10 cellular contexts compared by ENCODE assay signal in genomic region chr17:41464682-41465081, GRCh38. TPM values are rescaled to one million over a fixed set of nuclear protein-coding genes. Genes with fewer than 3 reads are reported as not detected.
DNase-seq lines count a peak whose midpoint lies in the region; ATAC-seq and TF ChIP-seq lines count a peak whose summit lies in the region.
"Had no signal": no experiment of that assay in that cellular context is flagged by ENCODE, and none has a peak within 500 bp of the region (broad histone marks: within the 10 kb centered on the region; RNA-seq: fewer than 3 reads in every experiment).

No MANE protein-coding gene starts in this region.

- no peak for TF ChIP-seq POLR2A in adrenal gland (IDR thresholded peaks at IDR 0.05)
- TF ChIP-seq POLR2A in tibial nerve (IDR thresholded peaks at IDR 0.05): no peak

- DNase-seq in HFF-Myc (ENCODE audit: extremely low read depth, low read depth) (peak; percentile 58), adrenal gland (peak in 6 of 7 donors; percentile 33 to 65 (median 47)), left cardiac atrium (peak; percentile 65), tibial nerve (ENCODE audit: low spot score in 2 of 2) (peak; percentile 23 to 80), NCI-H1417 treated with DMSO at 0.1 percent for 48 hours (lab: John Stamatoyannopoulos, UW) (no peak), G401 (ENCODE audit: low spot score) (no peak)
- no peak for DNase-seq in activated CD4-positive, alpha-beta T cell treated with anti-CD3 and anti-CD28 coated beads, Interleukin-2, amount 50 U/mL, for 1 hour
- DNase-seq: NCI-H510A had no signal

- no peak overlapping the region for H3K4me3 ChIP-seq in HFF-Myc (replicated peaks; ENCODE audit: low read depth, low read length)
- no peak overlapping the region for H3K4me3 ChIP-seq in adrenal gland
- H3K4me3 ChIP-seq in tibial nerve: no peak overlapping the region

- intact Hi-C loops in adrenal gland (cut with DNase I) (no loop called here), left cardiac atrium (cut with DNase I) (no loop called here)

- WGBS in adrenal gland, 4 donors: 37 to 56% (median 39%) methylated on average over 5 to 6 of the region's 6 CpGs
- WGBS in tibial nerve, 2 donors: 52 to 71% methylated on average over 6 of the region's 6 CpGs

- in situ Hi-C loops in G401 (cut with HindIII; ENCODE audit: low sequenced_read_pairs): no loop called here

- H3K36me3 ChIP-seq in adrenal gland (replicated peaks in 1 of 2) (no peaks in the 10 kb centered on the region), tibial nerve (no peaks in the 10 kb centered on the region)

- H3K27ac ChIP-seq in adrenal gland (no peak overlapping the region), tibial nerve (no peak overlapping the region)

- peak; percentile 97 for ATAC-seq in left cardiac atrium
- ATAC-seq in GM19467 (IDR thresholded peaks at IDR 0.05; ENCODE audit: unreplicated experiment): no peak
- ATAC-seq: stimulated activated effector memory CD8-positive, alpha-beta T cell treated with anti-CD3 and anti-CD28 coated beads, Interleukin-12 subunit alpha, Interleukin-12 subunit beta, amount 100 ng/mL, for 72 hours had no signal

- H3K4me1 ChIP-seq in adrenal gland (replicated peaks in 1 of 2): no peaks in the 10 kb centered on the region
- no peaks in the 10 kb centered on the region for H3K4me1 ChIP-seq in tibial nerve

- H3K27me3 ChIP-seq in adrenal gland (no peaks in the 10 kb centered on the region), tibial nerve (no peaks in the 10 kb centered on the region)

- no peak for TF ChIP-seq CTCF in HFF-Myc (IDR thresholded peaks at IDR 0.05; ENCODE audit: low read depth, low read length, missing control alignments)
- TF ChIP-seq CTCF in adrenal gland (IDR thresholded peaks at IDR 0.05): no peak
- no peak for TF ChIP-seq CTCF in tibial nerve (IDR thresholded peaks at IDR 0.05)

- peak in 1 of 2 donors; percentile 17 for TF ChIP-seq EP300 in tibial nerve (IDR thresholded peaks at IDR 0.05)

- H3K9me3 ChIP-seq in adrenal gland (replicated peaks in 1 of 3) (no peaks in the 10 kb centered on the region), tibial nerve (peaks cover 0 to 13% (median 0%) of the 10 kb centered on the region in 4 donors)

RNA-seq across cellular contexts. Expression of gene KRT32, which starts 2.5 kb away (rescaled TPM):
- not detected for total RNA-seq in adrenal gland
- not detected for polyA plus RNA-seq in adrenal gland
- total RNA-seq in left cardiac atrium: not detected
- total RNA-seq in tibial nerve: under 1 TPM in 1 of 4 donors, not detected in 3; 0.21 TPM
- not detected in 2 replicates for total RNA-seq in G401 (2014; rRNA removed; shearing (Covaris generic))

RNA-seq across cellular contexts. Expression of gene KRT35, which starts 16.3 kb away (rescaled TPM):
- total RNA-seq in adrenal gland (not detected), left cardiac atrium (not detected), tibial nerve (not detected)
- polyA plus RNA-seq in adrenal gland: not detected
- not detected in 2 replicates for total RNA-seq in G401 (2014; rRNA removed; shearing (Covaris generic))

RNA-seq across cellular contexts. Expression of gene KRT38, which starts 23.9 kb away (rescaled TPM):
- total RNA-seq in adrenal gland: not detected
- not detected for polyA plus RNA-seq in adrenal gland
- total RNA-seq in left cardiac atrium: not detected
- not detected for total RNA-seq in tibial nerve
- total RNA-seq in G401 (2014; rRNA removed; shearing (Covaris generic)): not detected in 2 replicates

RNA-seq across cellular contexts. Expression of gene KRT36, which starts 25.0 kb away (rescaled TPM):
- total RNA-seq in adrenal gland: under 1 TPM in 1 of 8 donors, not detected in 7; 0.28 TPM
- polyA plus RNA-seq in adrenal gland: not detected
- total RNA-seq in left cardiac atrium: not detected
- under 1 TPM in 1 of 4 donors, not detected in 3; 0.42 TPM for total RNA-seq in tibial nerve
- total RNA-seq in G401 (2014; rRNA removed; shearing (Covaris generic)): not detected in 2 replicates

RNA-seq across cellular contexts. Expression of gene KRT37, which starts 40.3 kb away (rescaled TPM):
- not detected for total RNA-seq in adrenal gland
- polyA plus RNA-seq in adrenal gland: not detected
- not detected for total RNA-seq in left cardiac atrium
- not detected for total RNA-seq in tibial nerve
- total RNA-seq in G401 (2014; rRNA removed; shearing (Covaris generic)): not detected in 2 replicates

Comparison
In these comparisons a context has a peak if more than half of its experiments do, and no peak if none do; other contexts are left out.
1. DNase-seq: peak in HFF-Myc (single experiment), adrenal gland (6 of 7), left cardiac atrium (single experiment) and tibial nerve (2 of 2); none in activated CD4-positive, alpha-beta T cell treated with anti-CD3 and anti-CD28 coated beads, Interleukin-2, amount 50 U/mL, for 1 hour (single experiment), NCI-H1417 treated with DMSO at 0.1 percent for 48 hours (single experiment) and G401 (single experiment).